In the genomic region with DNA sequence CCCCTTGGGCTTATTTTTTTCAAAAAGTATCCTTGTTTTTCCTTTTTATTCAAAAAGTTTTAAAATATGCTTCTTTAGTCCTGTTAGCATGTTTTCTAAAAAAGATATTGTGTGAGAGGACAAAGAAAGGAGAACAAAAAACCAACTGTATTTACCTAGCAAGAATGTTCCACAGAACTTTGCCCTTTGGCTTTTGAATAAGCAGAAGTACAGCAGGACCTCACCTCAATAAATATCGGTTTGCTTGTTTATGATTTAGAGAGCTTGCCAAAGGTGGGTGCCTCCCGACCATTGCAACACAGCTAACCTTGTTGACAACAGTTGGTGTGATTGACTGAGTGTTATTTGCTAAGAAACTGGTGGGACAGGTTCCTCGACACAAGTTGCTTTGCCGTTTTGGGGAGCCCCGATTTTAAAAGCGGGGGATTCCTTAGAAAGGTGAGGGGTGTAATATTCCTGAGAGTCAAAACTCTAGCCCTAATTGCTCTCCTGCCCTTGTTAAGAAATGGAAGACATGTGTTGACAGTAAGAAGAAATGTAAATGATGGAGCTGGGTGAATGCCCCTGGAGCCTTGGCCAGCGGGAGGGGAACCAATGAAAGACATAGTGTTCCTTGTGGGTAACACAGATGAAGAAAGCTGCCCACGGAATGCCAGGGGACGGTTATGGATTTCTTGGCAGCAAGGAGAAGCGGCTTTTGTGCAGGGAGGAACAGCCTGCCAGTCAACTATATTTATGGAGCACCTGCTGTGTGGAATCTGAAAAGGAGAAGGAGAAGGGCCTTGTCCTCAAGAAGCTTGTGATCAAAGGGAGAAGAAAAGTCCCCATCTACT, we compare ENCODE assay signal across 19 cellular contexts. TPM values are rescaled to one million over a fixed set of nuclear protein-coding genes. Genes with fewer than 3 reads are reported as not detected.
DNase-seq lines count a peak whose midpoint lies in the region; ATAC-seq, FAIRE-seq and TF ChIP-seq lines count a peak whose summit lies in the region.
"Had no signal": no experiment of that assay in that cellular context is flagged by ENCODE, and none has a peak within 500 bp of the region (broad histone marks: within the 10 kb centered on the region; RNA-seq: fewer than 3 reads in every experiment).

No MANE protein-coding gene starts in this region.

- no peak overlapping the region for H3K4ac ChIP-seq in H1 (replicated peaks; ENCODE audit: insufficient read length, low read depth, low read length)

- CTCF ChIA-PET in Caco-2 (lab: Charles Lee), result interaction anchor here (1.0 kb wide), 1 partner anchor 201 kb away, joined by 3 read pairs; a partner anchor contains a TSS
- CTCF ChIA-PET in H1 (lab: Charles Lee; ENCODE audit: partially characterized antibody), result interaction anchor here (1.3 kb wide), 1 partner anchor 45 kb away, joined by 3 read pairs; no protein-coding TSS in a partner anchor

- H3K4me1 Mint-ChIP-seq in Caco-2 (ENCODE audit: low read depth, unreplicated experiment), result peaks cover 22% of the 10 kb centered on the region
- peaks cover 11% of the 10 kb centered on the region for H3K4me1 Mint-ChIP-seq in CD14-positive monocyte

- H3K9me3 Mint-ChIP-seq in Caco-2 (ENCODE audit: unreplicated experiment), result peaks cover 8% of the 10 kb centered on the region
- peaks cover 0 to 6% (median 0%) of the 10 kb centered on the region in 7 donors for H3K9me3 Mint-ChIP-seq in CD14-positive monocyte
- H3K9me3 Mint-ChIP-seq: stimulated activated naive CD8-positive, alpha-beta T cell treated with anti-CD3 and anti-CD28 coated beads, Interleukin-15, Interleukin-2, amounts not matched to agents 100 ng/mL and 50 ng/mL, for 24 hours had no signal

- peak overlapping the region; percentile 74 for H3K4me3 Mint-ChIP-seq in Caco-2 (ENCODE audit: unreplicated experiment)
- no peak overlapping the region for H3K4me3 Mint-ChIP-seq in CD14-positive monocyte
- H3K4me3 Mint-ChIP-seq: stimulated activated naive CD8-positive, alpha-beta T cell treated with anti-CD3 and anti-CD28 coated beads, Interleukin-15, Interleukin-2, amounts not matched to agents 100 ng/mL and 50 ng/mL, for 24 hours had no signal

- H3K4me2 ChIP-seq in H1 (ENCODE audit: insufficient read depth in 1 of 2, low read depth in 2 of 2, low read length in 2 of 2), result no peak overlapping the region; a peak in 1 of 4 replicates

- H3K23ac ChIP-seq in H1 (ENCODE audit: insufficient read length), result no peak overlapping the region

- TF ChIP-seq CTCF in Caco-2 (IDR thresholded peaks at IDR 0.05; ENCODE audit: insufficient read depth in 1 of 2, low read depth in 1 of 2, low read length in 1 of 2, severe bottlenecking in 1 of 2, unreplicated experiment in 1 of 2) (no peak), H1 (IDR thresholded peaks at IDR 0.05; ENCODE audit: control extremely low read depth in 1 of 3, insufficient read depth in 1 of 3, low read depth in 1 of 3, low read length in 3 of 3) (no peak), prostate gland (IDR thresholded peaks at IDR 0.05) (no peak), CD14-positive monocyte (IDR thresholded peaks at IDR 0.05) (no peak)

- H3K36me3 ChIP-seq in Caco-2 (ENCODE audit: control insufficient read depth, insufficient read depth, low read length) (no peaks in the 10 kb centered on the region), H1 (ENCODE audit: control insufficient read depth in 2 of 4, insufficient read depth in 4 of 4, low read length in 3 of 4) (no peaks in the 10 kb centered on the region), prostate gland (no peaks in the 10 kb centered on the region)

- no peak overlapping the region for H3K56ac ChIP-seq in H1 (replicated peaks; ENCODE audit: insufficient read length, low read depth, low read length)

- H3K27ac ChIP-seq in H1 (ENCODE audit: low read depth, low read length) (no peak overlapping the region), prostate gland (peak overlapping the region; percentile 82 to 83)

- POLR2A ChIA-PET in Caco-2 (lab: Charles Lee), result no interaction called here
- POLR2A ChIA-PET in H1 (lab: Charles Lee; ENCODE audit: partially characterized antibody), result no interaction called here

- no peak overlapping the region for H2BK120ac ChIP-seq in H1 (replicated peaks; ENCODE audit: low read depth, low read length)

- H3K36me3 Mint-ChIP-seq in Caco-2 (ENCODE audit: insufficient read depth, unreplicated experiment), result peaks cover 7% of the 10 kb centered on the region
- H3K36me3 Mint-ChIP-seq in CD14-positive monocyte, result peaks cover 0 to 3% of the 10 kb centered on the region in 2 donors

- TSS peak; percentile 85 for BruUV-seq in Caco-2 (replicated peaks; lab: Mats Ljungman, UMichigan)

- H4K8ac ChIP-seq in H1 (ENCODE audit: extremely low read depth, insufficient read depth, low read length), result no peak overlapping the region

- no peaks in the 10 kb centered on the region for H3K23me2 ChIP-seq in H1 (ENCODE audit: low read depth, low read length)

- FAIRE-seq in H1 (lab: Jason Lieb, UNC), result no peak
- FAIRE-seq: GM18507, keratinocyte had no signal

- TF ChIP-seq EP300 in H1 (IDR thresholded peaks at IDR 0.05; ENCODE audit: borderline replicate concordance in 1 of 2, low read depth in 2 of 2, low read length in 2 of 2), result no peak

- DNase-seq in Caco-2 (peak; percentile 90 to 92), NCI-H510A treated with DMSO at 0.1 percent for 48 hours (lab: John Stamatoyannopoulos, UW) (peak; percentile 54), H1 (ENCODE audit: low read depth in 1 of 2, low spot score in 2 of 2) (no peak), prostate gland (ENCODE audit: low spot score) (peak; percentile 91), CD14-positive monocyte (ENCODE audit: low spot score) (no peak), CD1c-positive myeloid dendritic cell (ENCODE audit: extremely low spot score) (no peak)
- no peak for DNase-seq in activated naive CD4-positive, alpha-beta T cell (lab: John Stamatoyannopoulos, UW)
- DNase-seq: amygdala, DMS 273 treated with DMSO at 0.1 percent for 48 hours, head of caudate nucleus, KG1, midbrain had no signal

- H2BK5ac ChIP-seq in H1 (ENCODE audit: low read depth, low read length), result no peak overlapping the region

- 94% methylated on average over 10 of the region's 10 CpGs; no CpG with 5 or more reads in 1 of the 2 experiments for WGBS in H1 (ENCODE audit: extremely low coverage in 1 of 2, insufficient coverage in 1 of 2, insufficient read length in 1 of 2, insufficient replicate concordance in 2 of 2, low coverage in 1 of 2, low lambda C conversion rate in 2 of 2, missing lambda C conversion rate in 1 of 2), 2 experiments
- WGBS in prostate gland, result 33% methylated on average over 10 of the region's 10 CpGs

- H2BK15ac ChIP-seq in H1 (ENCODE audit: low read length), result no peak overlapping the region

- no peak overlapping the region for H4K5ac ChIP-seq in H1 (ENCODE audit: insufficient read length, low read depth, low read length)

- H3K27me3 ChIP-seq in Caco-2 (replicated peaks; ENCODE audit: control insufficient read depth, insufficient read depth, low read length) (no peaks in the 10 kb centered on the region), H1 (replicated peaks in 1 of 4; ENCODE audit: control insufficient read depth in 3 of 4, extremely low read depth in 1 of 4, insufficient read depth in 3 of 4, low read length in 3 of 4) (no peaks in the 10 kb centered on the region), prostate gland (replicated peaks; ENCODE audit: insufficient read depth) (no peaks in the 10 kb centered on the region)

- no peak overlapping the region for H3K14ac ChIP-seq in H1 (ENCODE audit: insufficient read length)

- H3K18ac ChIP-seq in H1 (ENCODE audit: extremely low read depth, low read length), result no peak overlapping the region

- TF ChIP-seq RAD21 in H1 (IDR thresholded peaks at IDR 0.05 in 1 of 2, conservative IDR thresholded peaks at IDR 0.05 in 1 of 2; ENCODE audit: low read depth in 2 of 2, low read length in 2 of 2), result no peak

- H2BK20ac ChIP-seq in H1 (ENCODE audit: low read length), result no peak overlapping the region

- no peaks in the 10 kb centered on the region for H3K9me3 ChIP-seq in Caco-2
- no peaks in the 10 kb centered on the region for H3K9me3 ChIP-seq in H1 (ENCODE audit: insufficient read depth in 2 of 2, low read depth in 1 of 2, low read length in 1 of 2)
- no peaks in the 10 kb centered on the region for H3K9me3 ChIP-seq in prostate gland

- H2BK12ac ChIP-seq in H1 (ENCODE audit: low read depth, low read length), result no peak overlapping the region

- H3K4me3 ChIP-seq in Caco-2 (ENCODE audit: low read depth, low read length) (no peak overlapping the region), H1 (ENCODE audit: extremely low read depth in 1 of 4, insufficient read depth in 2 of 4, low read depth in 3 of 4, low read length in 4 of 4) (no peak overlapping the region), prostate gland (no peak overlapping the region)

- H4K20me1 ChIP-seq in H1 (replicated peaks in 1 of 2; ENCODE audit: control insufficient read depth in 1 of 2, insufficient read depth in 2 of 2, low read length in 2 of 2), result no peaks in the 10 kb centered on the region

- H3K27ac Mint-ChIP-seq in Caco-2 (ENCODE audit: unreplicated experiment) (peak overlapping the region; percentile 99), CD14-positive monocyte (no peak overlapping the region)
- H3K27ac Mint-ChIP-seq: stimulated activated naive CD8-positive, alpha-beta T cell treated with anti-CD3 and anti-CD28 coated beads, Interleukin-15, Interleukin-2, amounts not matched to agents 100 ng/mL and 50 ng/mL, for 24 hours had no signal

- H4K91ac ChIP-seq in H1 (replicated peaks; ENCODE audit: insufficient read length, low read length), result no peak overlapping the region

- peaks cover 45% of the 10 kb centered on the region for H3K4me1 ChIP-seq in Caco-2
- peaks cover 0 to 5% (median 2%) of the 10 kb centered on the region in 4 experiments; a peak in 3 of 7 replicates for H3K4me1 ChIP-seq in H1 (replicated peaks in 1 of 4; ENCODE audit: control insufficient read depth in 3 of 4, insufficient read depth in 4 of 4, low read length in 3 of 4)
- H3K4me1 ChIP-seq in prostate gland (replicated peaks), result no peaks in the 10 kb centered on the region

- TF ChIP-seq POLR2A in H1 (IDR thresholded peaks at IDR 0.05; ENCODE audit: control extremely low read depth in 1 of 2, low read depth in 2 of 2, low read length in 2 of 2) (no peak), prostate gland (IDR thresholded peaks at IDR 0.05) (no peak)

- H3K27me3 Mint-ChIP-seq in Caco-2 (ENCODE audit: insufficient read depth, unreplicated experiment), result no peaks in the 10 kb centered on the region
- H3K27me3 Mint-ChIP-seq in CD14-positive monocyte (ENCODE audit: low read depth in 3 of 3), result peaks cover 0 to 2% (median 0%) of the 10 kb centered on the region in 3 donors
- H3K27me3 Mint-ChIP-seq: stimulated activated naive CD8-positive, alpha-beta T cell treated with anti-CD3 and anti-CD28 coated beads, Interleukin-15, Interleukin-2, amounts not matched to agents 100 ng/mL and 50 ng/mL, for 24 hours had no signal

- no peak overlapping the region for H2AK5ac ChIP-seq in H1 (ENCODE audit: low read depth, low read length)

- intact Hi-C loops in Caco-2 (cut with micrococcal nuclease; ENCODE audit: unreplicated experiment), result loop anchor here (1.0 to 2.0 kb wide), 3 partner anchors 28 to 89 kb away; a partner anchor contains a TSS
- intact Hi-C loops in prostate gland (cut with DNase I), result no loop called here
- intact Hi-C loops in CD14-positive monocyte (cut with micrococcal nuclease), result no loop called here

- no peaks in the 10 kb centered on the region for H3K79me1 ChIP-seq in H1 (ENCODE audit: low read depth, low read length)

- no peak for ATAC-seq in HG03095 (IDR thresholded peaks at IDR 0.05; ENCODE audit: unreplicated experiment)
- ATAC-seq: HCT116 had no signal

- no peaks in the 10 kb centered on the region for H3K79me2 ChIP-seq in H1 (ENCODE audit: control insufficient read depth in 1 of 2, insufficient read depth in 2 of 2, low read length in 2 of 2)

- no peak overlapping the region for H3K9ac ChIP-seq in H1 (replicated peaks in 1 of 4; ENCODE audit: extremely low read depth in 1 of 4, low read depth in 3 of 4, low read length in 3 of 4)

- H2AFZ ChIP-seq in H1 (ENCODE audit: low read length), result peak overlapping the region; percentile 25; the same call in 1 of the 2 replicates

RNA-seq across cellular contexts. Expression of a gene that starts 13.7 kb away (rescaled TPM):
- total RNA-seq in Caco-2 (2022) (0.19 TPM in 1 of 2 replicates, not detected in the other), prostate gland (100 to 1,000 TPM; 171 to 302 TPM)
- not detected in 2 replicates for total RNA-seq in H1 (2021; fragmentation: NEBNext Ultra II Directional; extraction: Animal tissue kit (Norgen Biotek cat#: 25700))
- polyA plus RNA-seq in H1 (2011; rRNA removed) (not detected in 2 replicates), CD14-positive monocyte (under 1 TPM in 1 of 2 donors, not detected in 1; 0.16 TPM)
- not detected for polyA plus RNA-seq in H1 (2011; cell fraction: cytosol; rRNA removed)
- polyA plus RNA-seq in H1 (2011; cell fraction: nucleus; rRNA removed), result not detected
- not detected in 4 replicates for polyA plus RNA-seq in H1 (2012, experiment 1 of 2)
- polyA plus RNA-seq in H1 (2012, experiment 2 of 2), result not detected
- 0.04 TPM for polyA plus RNA-seq in H1 (2013, experiment 1 of 2)
- polyA plus RNA-seq in H1 (2013, experiment 2 of 2), result 0.02 TPM
- not detected in 2 replicates for polyA minus RNA-seq in H1 (2011; rRNA and poly(A)+ RNA removed)
- not detected for polyA minus RNA-seq in H1 (2011; cell fraction: cytosol; rRNA and poly(A)+ RNA removed)
- not detected for polyA minus RNA-seq in H1 (2011; cell fraction: nucleus; rRNA and poly(A)+ RNA removed)
- total RNA-seq: activated CD8-positive, alpha-beta memory T cell treated with anti-CD3 and anti-CD28 coated beads for 36 hours; omental fat pad had no signal
- polyA plus RNA-seq: keratinocyte had no signal

Comparison
In these comparisons a context has a peak if more than half of its experiments do, and no peak if none do; other contexts are left out.
1. DNase-seq: peak in Caco-2 (2 of 2), NCI-H510A treated with DMSO at 0.1 percent for 48 hours (single experiment) and prostate gland (single experiment); none in H1 (0 of 2), activated naive CD4-positive, alpha-beta T cell (0 of 4), CD14-positive monocyte (single experiment) and CD1c-positive myeloid dendritic cell (single experiment).
2. RNA of a gene that starts 13.7 kb away (total RNA-seq): 171 to 302 TPM in prostate gland; 0.19 TPM in Caco-2 and not detected in H1; every median in the first group is over 100 times any median in the second.